ENCODE assay signal across 35 cellular contexts in the genomic region with DNA sequence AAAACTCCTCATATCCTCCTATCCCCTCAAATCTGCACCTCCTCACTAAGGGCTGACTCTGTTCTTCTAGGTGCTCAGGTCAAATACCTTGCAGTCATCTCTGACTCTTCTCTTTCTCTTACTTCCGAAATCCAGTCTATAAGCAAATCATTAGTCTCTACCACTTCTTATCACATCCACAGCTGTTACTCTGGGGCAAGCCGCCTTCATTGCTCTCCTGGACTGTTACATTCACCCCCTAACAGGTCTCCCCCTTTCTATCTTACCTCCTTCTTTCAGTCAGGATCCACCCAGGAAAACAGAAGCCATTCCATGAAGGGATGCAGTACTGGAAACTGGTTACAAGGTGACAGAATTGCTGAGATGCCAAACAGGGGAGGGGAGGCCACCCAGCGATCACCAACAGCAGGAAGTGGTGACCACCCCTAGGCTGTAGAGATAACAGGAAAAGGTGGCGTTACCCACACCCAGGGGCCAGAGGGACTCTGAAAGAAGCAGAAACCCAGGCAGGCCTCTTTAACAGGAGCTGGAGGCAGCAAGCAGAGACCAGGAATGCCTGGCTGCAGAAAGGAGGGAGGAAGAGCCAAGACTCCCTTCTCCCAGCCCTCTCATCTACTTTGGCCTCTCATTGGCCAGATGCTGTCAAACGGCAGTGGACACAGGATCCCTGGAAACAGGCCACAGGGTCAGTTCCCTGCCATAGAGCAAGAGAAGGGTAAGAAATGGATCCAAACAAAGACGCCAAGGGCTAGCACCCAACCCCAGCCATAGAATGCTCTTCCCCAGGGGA. TPM values are rescaled to one million over a fixed set of nuclear protein-coding genes. Genes with fewer than 3 reads are reported as not detected.
A peak's percentile ranks its signal among the peaks of the same experiment; 100 is the strongest.
DNase-seq lines count a peak whose midpoint lies in the region; ATAC-seq, FAIRE-seq and TF ChIP-seq lines count a peak whose summit lies in the region.
"Had no signal": no experiment of that assay in that cellular context is flagged by ENCODE, and none has a peak within 500 bp of the region (broad histone marks: within the 10 kb centered on the region; RNA-seq: fewer than 3 reads in every experiment).

No MANE protein-coding gene starts in this region.

- H3K4me3 ChIP-seq in cardiac muscle cell, result no peak overlapping the region
- H3K4me3 ChIP-seq in heart right ventricle, result no peak overlapping the region
- H3K4me3 ChIP-seq in pancreas, result no peak overlapping the region
- H3K4me3 ChIP-seq: coronary artery, esophagus squamous epithelium, heart left ventricle, right lobe of liver, spleen, transverse colon had no signal

- in situ Hi-C loops in ACHN (cut with HindIII; ENCODE audit: low pct_ligation_motif_present, low pct_unique_long_range_greater_than_20kb, low sequenced_read_pairs), result no loop called here

- H3K36me3 ChIP-seq in cardiac muscle cell (no peaks in the 10 kb centered on the region), heart right ventricle (no peaks in the 10 kb centered on the region), pancreas (no peaks in the 10 kb centered on the region)
- H3K36me3 ChIP-seq: esophagus squamous epithelium, heart left ventricle, right lobe of liver, spleen, transverse colon, WERI-Rb-1 had no signal

- H3K4me1 Mint-ChIP-seq in stimulated activated effector memory CD8-positive, alpha-beta T cell treated with anti-CD3 and anti-CD28 coated beads, Interleukin-12 subunit alpha, Interleukin-12 subunit beta, amount 100 ng/mL, for 72 hours, result peaks cover 9% of the 10 kb centered on the region
- H3K4me1 Mint-ChIP-seq: activated naive CD8-positive, alpha-beta T cell treated with anti-CD3 and anti-CD28 coated beads, Interleukin-2, amount 50 U/mL, for 24 hours; B cell; neural crest cell had no signal

- H3K4me3 Mint-ChIP-seq in stimulated activated effector memory CD8-positive, alpha-beta T cell treated with anti-CD3 and anti-CD28 coated beads, Interleukin-12 subunit alpha, Interleukin-12 subunit beta, amount 100 ng/mL, for 72 hours, result no peak overlapping the region
- H3K4me3 Mint-ChIP-seq: activated naive CD8-positive, alpha-beta T cell treated with anti-CD3 and anti-CD28 coated beads, Interleukin-2, amount 50 U/mL, for 24 hours; activated T-cell treated with anti-CD3 and anti-CD28 coated beads, Interleukin-2, amount 50 U/mL, for 24 hours; B cell; neural crest cell; T-helper 2 cell treated with Interferon-gamma antibody and Interleukin-4, amounts not matched to agents 5 μg/mL and 100 μg/mL, for 36 hours had no signal

- no peak for FAIRE-seq in pancreas (lab: Jason Lieb, UNC)
- FAIRE-seq: astrocyte had no signal

- peaks cover 11% of the 10 kb centered on the region for H3K4me1 ChIP-seq in cardiac muscle cell (ENCODE audit: low read depth)
- no peaks in the 10 kb centered on the region for H3K4me1 ChIP-seq in heart right ventricle
- H3K4me1 ChIP-seq in pancreas, result no peaks in the 10 kb centered on the region
- H3K4me1 ChIP-seq: esophagus squamous epithelium, foreskin keratinocyte, heart left ventricle, right lobe of liver, spleen, transverse colon had no signal

- H3K27ac ChIP-seq in cardiac muscle cell, result peak overlapping the region; percentile 35
- no peak overlapping the region for H3K27ac ChIP-seq in heart right ventricle
- no peak overlapping the region for H3K27ac ChIP-seq in pancreas
- H3K27ac ChIP-seq: coronary artery, esophagus squamous epithelium, foreskin keratinocyte, heart left ventricle, KMS-11, right lobe of liver, spleen, transverse colon, WERI-Rb-1 had no signal

- intact Hi-C loops in heart right ventricle (cut with DNase I), result no loop called here
- intact Hi-C loops in pancreas (cut with DNase I), result no loop called here

- H3K27me3 ChIP-seq in cardiac muscle cell (no peaks in the 10 kb centered on the region), heart right ventricle (peaks cover 0 to 7% (median 0%) of the 10 kb centered on the region in 7 donors), pancreas (no peaks in the 10 kb centered on the region)
- H3K27me3 ChIP-seq: esophagus squamous epithelium, heart left ventricle, right lobe of liver, spleen, transverse colon had no signal

- peak in 1 of 2 donors; percentile 70 for DNase-seq in cardiac muscle cell (ENCODE audit: low read depth in 1 of 2, low spot score in 1 of 2)
- DNase-seq in heart right ventricle, result no peak
- DNase-seq in LoVo (ENCODE audit: low spot score), result peak; percentile 28
- DNase-seq in iPS-NIHi7 (ENCODE audit: extremely low spot score), result peak; percentile 43
- no peak for DNase-seq in stimulated activated effector memory CD8-positive, alpha-beta T cell treated with anti-CD3 and anti-CD28 coated beads, Interleukin-12 subunit alpha, Interleukin-12 subunit beta, amount 100 ng/mL, for 72 hours (ENCODE audit: low spot score in 2 of 2)
- DNase-seq in pancreas, result no peak
- DNase-seq in ACHN, result no peak
- DNase-seq: activated CD4-positive, alpha-beta T cell treated with anti-CD3 and anti-CD28 coated beads for 4 hours; activated gamma-delta T cell treated with Interleukin-2 at 50 U/mL for 16 hours; activated naive CD8-positive, alpha-beta T cell treated with anti-CD3 and anti-CD28 coated beads, Interleukin-2, amount 50 U/mL, for 24 hours; activated T-cell treated with anti-CD3 and anti-CD28 coated beads, Interleukin-2, amount 50 U/mL, for 24 hours; caudate nucleus; DMS 273 treated with DMSO at 0.1 percent for 48 hours; effector memory CD4-positive, alpha-beta T cell; esophagus squamous epithelium; foreskin keratinocyte; heart left ventricle; kidney glomerular epithelial cell; NCI-H1436 treated with DMSO at 0.1 percent for 48 hours; NCI-H2107; posterior cingulate gyrus; SHP77 treated with DMSO at 0.1 percent for 48 hours; spleen; transverse colon; WERI-Rb-1 had no signal

- TF ChIP-seq CTCF in cardiac muscle cell (IDR thresholded peaks at IDR 0.05; ENCODE audit: low read depth, low read length), result no peak
- no peak for TF ChIP-seq CTCF in heart right ventricle (IDR thresholded peaks at IDR 0.05)
- no peak for TF ChIP-seq CTCF in pancreas (IDR thresholded peaks at IDR 0.05)

- no peak overlapping the region for H3K27ac Mint-ChIP-seq in stimulated activated effector memory CD8-positive, alpha-beta T cell treated with anti-CD3 and anti-CD28 coated beads, Interleukin-12 subunit alpha, Interleukin-12 subunit beta, amount 100 ng/mL, for 72 hours
- H3K27ac Mint-ChIP-seq: activated naive CD8-positive, alpha-beta T cell treated with anti-CD3 and anti-CD28 coated beads, Interleukin-2, amount 50 U/mL, for 24 hours; activated T-cell treated with anti-CD3 and anti-CD28 coated beads, Interleukin-2, amount 50 U/mL, for 24 hours; B cell; T-helper 2 cell treated with Interferon-gamma antibody and Interleukin-4, amounts not matched to agents 5 μg/mL and 100 μg/mL, for 36 hours had no signal

- WGBS in heart right ventricle, 2 donors, result 47 to 65% methylated on average over 6 of the region's 6 CpGs
- 85 to 88% methylated on average over 6 of the region's 6 CpGs for WGBS in pancreas, 2 donors

- no peaks in the 10 kb centered on the region for H3K36me3 Mint-ChIP-seq in stimulated activated effector memory CD8-positive, alpha-beta T cell treated with anti-CD3 and anti-CD28 coated beads, Interleukin-12 subunit alpha, Interleukin-12 subunit beta, amount 100 ng/mL, for 72 hours

- H3K9me3 ChIP-seq in cardiac muscle cell (ENCODE audit: low read depth) (no peaks in the 10 kb centered on the region), heart right ventricle (peaks cover 0 to 6% (median 0%) of the 10 kb centered on the region in 11 donors), pancreas (no peaks in the 10 kb centered on the region)
- H3K9me3 ChIP-seq: esophagus squamous epithelium, right lobe of liver, transverse colon had no signal

- H3K9me3 Mint-ChIP-seq in stimulated activated effector memory CD8-positive, alpha-beta T cell treated with anti-CD3 and anti-CD28 coated beads, Interleukin-12 subunit alpha, Interleukin-12 subunit beta, amount 100 ng/mL, for 72 hours, result peaks cover 5% of the 10 kb centered on the region
- H3K9me3 Mint-ChIP-seq: activated T-cell treated with anti-CD3 and anti-CD28 coated beads, Interleukin-2, amount 50 U/mL, for 24 hours; T-helper 2 cell treated with Interferon-gamma antibody and Interleukin-4, amounts not matched to agents 5 μg/mL and 100 μg/mL, for 36 hours had no signal

- ATAC-seq in heart right ventricle (no peak), pancreas (no peak), HG02852 (IDR thresholded peaks at IDR 0.05; ENCODE audit: unreplicated experiment) (no peak)
- ATAC-seq in stimulated activated effector memory CD8-positive, alpha-beta T cell treated with anti-CD3 and anti-CD28 coated beads, Interleukin-12 subunit alpha, Interleukin-12 subunit beta, amount 100 ng/mL, for 72 hours, result peak; percentile 51
- ATAC-seq: activated naive CD8-positive, alpha-beta T cell treated with anti-CD3 and anti-CD28 coated beads, Interleukin-2, amount 50 U/mL, for 24 hours; foreskin keratinocyte; heart left ventricle; Panc1; right lobe of liver had no signal

RNA-seq across cellular contexts. Expression of a gene that starts 55.5 kb away (rescaled TPM):
- total RNA-seq in cardiac muscle cell (9.9 and 18.2 TPM in 2 replicates), heart right ventricle (1 to 10 TPM in 8 of 10 donors, under 1 TPM in 2; 0.30 to 2.6 (median 1.4) TPM), pancreas (1 to 10 TPM in 4 of 6 donors, under 1 TPM in 2; 0.79 to 2.0 (median 1.2) TPM)
- polyA plus RNA-seq in cardiac muscle cell (10.7 and 18.6 TPM in 2 replicates), heart right ventricle (under 1 TPM; 0.77 to 0.95 TPM), pancreas (1 to 10 TPM; 1.1 to 1.8 TPM)
- total RNA-seq: lung microvascular endothelial cell had no signal

Comparison
In these comparisons a context has a peak if more than half of its experiments do, and no peak if none do; other contexts are left out.
1. DNase-seq: peak in LoVo (single experiment) and iPS-NIHi7 (single experiment); none in heart right ventricle (0 of 2), stimulated activated effector memory CD8-positive, alpha-beta T cell treated with anti-CD3 and anti-CD28 coated beads, Interleukin-12 subunit alpha, Interleukin-12 subunit beta, amount 100 ng/mL, for 72 hours (0 of 2), pancreas (0 of 6) and ACHN (single experiment).